In genomic region chr9:95092321-95093072, GRCh38 we compare ENCODE assay signal across 9 cellular contexts.
DNase-seq lines count a peak whose midpoint lies in the region; ATAC-seq and TF ChIP-seq lines count a peak whose summit lies in the region.
"Had no signal": no experiment of that assay in that cellular context is flagged by ENCODE, and none has a peak within 500 bp of the region (broad histone marks: within the 10 kb centered on the region; RNA-seq: fewer than 3 reads in every experiment).

No MANE protein-coding gene starts in this region.

- H3K9me3 Mint-ChIP-seq in chondrocyte (ENCODE audit: low read depth), result no peaks in the 10 kb centered on the region

- H3K27ac Mint-ChIP-seq in chondrocyte (ENCODE audit: unreplicated experiment), result peak overlapping the region; percentile 97

- WGBS in heart left ventricle, 4 donors, result 37 to 50% (median 40%) methylated on average over 18 of the region's 18 CpGs
- 77 to 80% methylated on average over 15 to 17 of the region's 18 CpGs for WGBS in mesodermal cell (ENCODE audit: insufficient coverage in 2 of 2), 2 experiments

- H3K27ac ChIP-seq in heart left ventricle, result peak overlapping the region; percentile 61 to 90 (median 82)
- H3K27ac ChIP-seq in mesodermal cell (ENCODE audit: low read depth, low read length, severe bottlenecking), result peak overlapping the region; percentile 82
- H3K27ac ChIP-seq in uterus, result peak overlapping the region; percentile 78 to 92
- H3K27ac ChIP-seq: KMS-11 had no signal

- H3K4me1 ChIP-seq in heart left ventricle (peaks cover 13 to 96% (median 78%) of the 10 kb centered on the region in 12 donors), mesodermal cell (ENCODE audit: control insufficient read depth, insufficient read depth, low read length, poor library complexity, severe bottlenecking) (peaks cover 33% of the 10 kb centered on the region), uterus (peaks cover 17 to 56% of the 10 kb centered on the region in 2 donors)

- ATAC-seq in heart left ventricle (peak in 2 of 4 donors; percentile 1 to 3), left ventricle myocardium superior (no peak), GM18519 (IDR thresholded peaks at IDR 0.05; ENCODE audit: low FRiP score, unreplicated experiment) (no peak)

- H3K36me3 ChIP-seq in heart left ventricle, result peaks cover 0 to 43% (median 8%) of the 10 kb centered on the region in 9 donors
- peaks cover 28% of the 10 kb centered on the region for H3K36me3 ChIP-seq in mesodermal cell (ENCODE audit: control insufficient read depth, insufficient read depth, low read length)
- no peaks in the 10 kb centered on the region for H3K36me3 ChIP-seq in uterus

- peak overlapping the region; percentile 17 for H3K4me3 Mint-ChIP-seq in chondrocyte (ENCODE audit: unreplicated experiment)

- TF ChIP-seq POLR2A in heart left ventricle (IDR thresholded peaks at IDR 0.05) (no peak), uterus (IDR thresholded peaks at IDR 0.05) (no peak)

- peaks cover 95% of the 10 kb centered on the region for H3K4me1 Mint-ChIP-seq in chondrocyte (ENCODE audit: low read depth)

- no peaks in the 10 kb centered on the region for H3K27me3 Mint-ChIP-seq in chondrocyte (ENCODE audit: low read depth)

- DNase-seq in heart left ventricle, result peak in 1 of 5 donors; percentile 49
- DNase-seq in left ventricle myocardium superior, result no peak
- no peak for DNase-seq in chondrocyte (ENCODE audit: low spot score)
- peak in 1 of 2 donors; percentile 63 for DNase-seq in uterus
- DNase-seq in DMS79 (lab: John Stamatoyannopoulos, UW), result no peak
- no peak for DNase-seq in COLO668 (lab: John Stamatoyannopoulos, UW; ENCODE audit: unreplicated experiment)

- intact Hi-C loops in heart left ventricle (cut with DNase I) (loop anchor here in 1 of 10 donors (5.0 kb wide), 1 partner anchor 75 kb away; no protein-coding TSS in a partner anchor), left ventricle myocardium superior (cut with micrococcal nuclease) (no loop called here), uterus (cut with DNase I; ENCODE audit: low total_unique reads) (no loop called here)

- TF ChIP-seq CTCF in heart left ventricle (IDR thresholded peaks at IDR 0.05) (no peak), chondrocyte (IDR thresholded peaks at IDR 0.05) (no peak), uterus (IDR thresholded peaks at IDR 0.05) (no peak)

- H3K4me3 ChIP-seq in heart left ventricle (no peak overlapping the region), mesodermal cell (ENCODE audit: extremely low read depth, insufficient read depth, low read length, poor library complexity, severe bottlenecking) (no peak overlapping the region), uterus (no peak overlapping the region)

- peaks cover 17% of the 10 kb centered on the region for H3K36me3 Mint-ChIP-seq in chondrocyte (ENCODE audit: low read depth)

- H3K27me3 ChIP-seq in heart left ventricle (no peaks in the 10 kb centered on the region), uterus (no peaks in the 10 kb centered on the region)

- no peaks in the 10 kb centered on the region for H3K9me3 ChIP-seq in heart left ventricle
- H3K9me3 ChIP-seq in mesodermal cell (ENCODE audit: control insufficient read depth, low read length), result no peaks in the 10 kb centered on the region
- H3K9me3 ChIP-seq in uterus, result no peaks in the 10 kb centered on the region
